Comparison of ENCODE assay signal across 8 cellular contexts in genomic region chr5:110757118-110757729, GRCh38. TPM values are rescaled to one million over a fixed set of nuclear protein-coding genes. Genes with fewer than 3 reads are reported as not detected.
DNase-seq lines count a peak whose midpoint lies in the region; TF ChIP-seq lines count a peak whose summit lies in the region.

No MANE protein-coding gene starts in this region.

- H3K36me3 ChIP-seq in ovary, result no peaks in the 10 kb centered on the region

- no peaks in the 10 kb centered on the region for H3K4me1 ChIP-seq in ovary (ENCODE audit: insufficient read depth)

- no peak overlapping the region for H3K4me3 ChIP-seq in ovary

- H3K27ac ChIP-seq in ovary, result no peak overlapping the region

- 49 to 53% (median 50%) methylated on average over 4 of the region's 4 CpGs for WGBS in ovary, 3 donors

- peak; percentile 17 to 37 (median 27) for TF ChIP-seq CTCF in ovary (IDR thresholded peaks at IDR 0.05)

- DNase-seq in NCI-H510A treated with DMSO at 0.1 percent for 48 hours (lab: John Stamatoyannopoulos, UW) (peak; percentile 56), NCI-H510A (lab: John Stamatoyannopoulos, UW) (no peak), HT-29 (ENCODE audit: low spot score) (peak; percentile 79), SHP77 (lab: John Stamatoyannopoulos, UW) (peak; percentile 24 to 59), erythroblast (lab: John Stamatoyannopoulos, UW) (peak; percentile 65 to 85), ovary (no peak), D341Med (ENCODE audit: low spot score) (no peak)
- no peak for DNase-seq in activated CD8-positive, alpha-beta memory T cell treated with anti-CD3 and anti-CD28 coated beads, Interleukin-2, amount 50 U/mL, for 4 hours

- no peak for TF ChIP-seq EP300 in ovary (IDR thresholded peaks at IDR 0.05)

- TF ChIP-seq POLR2A in erythroblast (IDR thresholded peaks at IDR 0.05; ENCODE audit: low read length) (no peak), ovary (IDR thresholded peaks at IDR 0.05) (no peak)

- H3K9me3 ChIP-seq in ovary, result no peaks in the 10 kb centered on the region

- intact Hi-C loops in ovary (cut with DNase I), result no loop called here

- no peaks in the 10 kb centered on the region for H3K27me3 ChIP-seq in ovary

RNA-seq across cellular contexts. Expression of gene SLC25A46, which starts 18.4 kb away (rescaled TPM):
- total RNA-seq in HT-29 (2014; rRNA removed; shearing (Covaris generic)), result 25.8 and 28.1 TPM in 2 replicates
- 10 to 100 TPM; 22.4 to 38.7 (median 26.7) TPM for total RNA-seq in ovary
- polyA plus RNA-seq in ovary, result 10 to 100 TPM; 11.9 to 20.8 TPM

RNA-seq across cellular contexts. Expression of gene TMEM232, which starts 30.8 kb away (rescaled TPM):
- 0.10 and 0.94 TPM in 2 replicates for total RNA-seq in HT-29 (2014; rRNA removed; shearing (Covaris generic))
- total RNA-seq in ovary, result 10 to 100 TPM in 1 of 7 donors, 1 to 10 TPM in 6; 2.3 to 23.6 (median 3.3) TPM
- 1 to 10 TPM in 1 of 2 donors, under 1 TPM in 1; 0.70 to 2.4 TPM for polyA plus RNA-seq in ovary

Comparison
In these comparisons a context has a peak if more than half of its experiments do, and no peak if none do; other contexts are left out.
1. DNase-seq: peak in NCI-H510A treated with DMSO at 0.1 percent for 48 hours (single experiment), HT-29 (single experiment), SHP77 (2 of 2) and erythroblast (2 of 2); none in NCI-H510A (single experiment), ovary (0 of 5), D341Med (single experiment) and activated CD8-positive, alpha-beta memory T cell treated with anti-CD3 and anti-CD28 coated beads, Interleukin-2, amount 50 U/mL, for 4 hours (single experiment).